ENCODE assay signal across 1 cellular context in genomic region chr16:741986-742629, GRCh38.
TF ChIP-seq lines count a peak whose summit lies in the region.

No MANE protein-coding gene starts in this region.

TF ChIP-seq in HEK293, 187 proteins besides CTCF, POLR2A, EP300 and RAD21:
- TF ChIP-seq ZEB2 (tag by site-specific recombination; IDR thresholded peaks at IDR 0.05) = peak; percentile 50; the same call in 1 of the 2 replicates
- TF ChIP-seq ZNF202 (tag by site-specific recombination; IDR thresholded peaks at IDR 0.05; ENCODE audit: borderline replicate concordance) = no peak
